Comparison of ENCODE assay signal across 1 cellular context in genomic region chr18:68843467-68844089, GRCh38.
TF ChIP-seq lines count a peak whose summit lies in the region.

No MANE protein-coding gene starts in this region.

TF ChIP-seq in HepG2, 621 proteins besides CTCF, POLR2A, EP300 and RAD21 (continued from another document):
- peak; percentile 55 to 78 for TF ChIP-seq MAFK (conservative IDR thresholded peaks at IDR 0.05 in 1 of 2, IDR thresholded peaks at IDR 0.05 in 1 of 2; ENCODE audit: low read length in 2 of 2)
TF ChIP-seq in HepG2: peak in this region for 2.
